Comparison of ENCODE assay signal across 8 cellular contexts in the genomic region with DNA sequence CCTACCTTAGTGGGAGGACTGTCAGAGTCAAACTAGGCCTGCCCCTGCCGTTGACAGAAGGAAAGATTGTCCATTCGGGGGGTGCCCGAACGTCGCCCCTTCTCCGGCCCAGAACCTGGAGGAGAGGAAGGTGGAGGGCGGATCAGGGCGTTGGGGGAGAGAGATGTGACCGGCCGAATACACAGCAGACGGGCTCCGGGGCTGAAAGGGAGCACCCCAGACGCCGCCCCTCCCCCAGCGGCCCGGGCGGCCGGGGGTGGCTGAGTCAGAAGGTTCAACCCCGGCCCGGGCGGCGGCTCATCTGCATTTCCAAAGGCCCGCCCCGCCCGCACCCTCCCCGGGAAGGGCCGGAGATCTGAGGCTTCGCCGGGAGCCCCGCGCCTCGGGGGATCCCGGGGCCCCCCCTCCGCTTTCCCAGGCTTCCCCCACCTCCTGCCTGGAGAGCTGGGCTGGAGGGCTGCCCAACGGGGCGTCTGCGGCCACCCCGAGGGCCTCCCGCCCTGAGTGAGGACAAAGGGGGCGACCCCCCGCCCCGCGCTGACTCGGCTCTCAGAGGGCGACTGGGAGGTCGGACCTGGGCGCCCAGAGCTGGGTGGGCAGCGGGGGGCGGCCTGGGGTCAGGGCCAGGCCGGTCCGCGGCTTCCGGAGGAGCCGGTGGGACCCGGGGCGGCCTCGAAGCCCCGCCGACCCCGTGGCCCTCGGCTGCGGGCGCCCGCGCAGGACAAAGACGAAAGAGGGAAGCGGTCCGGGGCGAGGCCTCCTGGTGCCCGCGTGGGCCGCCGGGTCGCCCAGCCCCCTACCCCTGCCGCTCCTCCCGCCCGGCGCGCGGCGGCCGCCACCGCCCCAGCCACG. TPM values are rescaled to one million over a fixed set of nuclear protein-coding genes. Genes with fewer than 3 reads are reported as not detected.
DNase-seq lines count a peak whose midpoint lies in the region; ATAC-seq and TF ChIP-seq lines count a peak whose summit lies in the region.

No MANE protein-coding gene starts in this region.

- H3K14ac ChIP-seq in mesenchymal stem cell (ENCODE audit: low read length in 2 of 2): peak overlapping the region; percentile 29 to 92

- H3K4me1 Mint-ChIP-seq in activated CD8-positive, alpha-beta memory T cell treated with anti-CD3 and anti-CD28 coated beads, Interleukin-2, amount 10 ng/mL, durations not matched to agents 7 days and 5 days: peaks cover 27% of the 10 kb centered on the region
- peaks cover 25% of the 10 kb centered on the region for H3K4me1 Mint-ChIP-seq in endodermal cell

- H3K9ac ChIP-seq in DND-41 (ENCODE audit: low read depth, low read length) (peak overlapping the region; percentile 100), endodermal cell (ENCODE audit: extremely low read depth, low read length, poor library complexity, severe bottlenecking) (peak overlapping the region; percentile 96), mesenchymal stem cell (ENCODE audit: low read length) (peak overlapping the region; percentile 99)

- peak; percentile 30 for ATAC-seq in DND-41 (ENCODE audit: insufficient read depth, low read depth)
- peak; percentile 26 for ATAC-seq in HG02610 (IDR thresholded peaks at IDR 0.05; ENCODE audit: unreplicated experiment)
- peak; percentile 37 for ATAC-seq in activated CD8-positive, alpha-beta memory T cell treated with anti-CD3 and anti-CD28 coated beads, Interleukin-2, amount 10 ng/mL, durations not matched to agents 7 days and 5 days
- ATAC-seq in HG02981 (IDR thresholded peaks at IDR 0.05; ENCODE audit: unreplicated experiment): no peak

- no peaks in the 10 kb centered on the region for H3K27me3 Mint-ChIP-seq in activated CD8-positive, alpha-beta memory T cell treated with anti-CD3 and anti-CD28 coated beads, Interleukin-2, amount 10 ng/mL, durations not matched to agents 7 days and 5 days
- no peaks in the 10 kb centered on the region for H3K27me3 Mint-ChIP-seq in endodermal cell (ENCODE audit: insufficient read depth)

- peak overlapping the region; percentile 98 for H4K91ac ChIP-seq in mesenchymal stem cell (ENCODE audit: low read length)

- H3K18ac ChIP-seq in mesenchymal stem cell (ENCODE audit: low read depth in 1 of 2, low read length in 2 of 2): peak overlapping the region; percentile 98

- H4K8ac ChIP-seq in mesenchymal stem cell (ENCODE audit: low read length): peak overlapping the region; percentile 87

- H3K27ac ChIP-seq in DND-41 (ENCODE audit: low read length): peak overlapping the region; percentile 97
- peak overlapping the region; percentile 99 for H3K27ac ChIP-seq in endodermal cell (ENCODE audit: low read depth, low read length)
- H3K27ac ChIP-seq in mesenchymal stem cell (ENCODE audit: low read length, poor library complexity, severe bottlenecking): peak overlapping the region; percentile 92

- DNase-seq in DND-41 (peak; percentile 81), NCI-H748 treated with DMSO at 0.1 percent for 48 hours (lab: John Stamatoyannopoulos, UW) (peak; percentile 45), endodermal cell (peak; percentile 95), mesenchymal stem cell (peak; percentile 95)
- peak; percentile 88 for DNase-seq in activated CD8-positive, alpha-beta memory T cell treated with anti-CD3 and anti-CD28 coated beads, Interleukin-2, amount 10 ng/mL, durations not matched to agents 7 days and 5 days
- peak; percentile 59 to 71 for DNase-seq in stimulated activated CD8-positive, alpha-beta memory T cell treated with anti-CD3 and anti-CD28 coated beads, Interleukin-2, amount 100 ng/mL, for 1 hour (ENCODE audit: low read depth in 2 of 2)

- H3K9me3 Mint-ChIP-seq in activated CD8-positive, alpha-beta memory T cell treated with anti-CD3 and anti-CD28 coated beads, Interleukin-2, amount 10 ng/mL, durations not matched to agents 7 days and 5 days (ENCODE audit: low read depth): no peaks in the 10 kb centered on the region
- no peaks in the 10 kb centered on the region for H3K9me3 Mint-ChIP-seq in endodermal cell

- H3K27ac Mint-ChIP-seq in activated CD8-positive, alpha-beta memory T cell treated with anti-CD3 and anti-CD28 coated beads, Interleukin-2, amount 10 ng/mL, durations not matched to agents 7 days and 5 days: peak overlapping the region; percentile 92
- H3K27ac Mint-ChIP-seq in endodermal cell: peak overlapping the region; percentile 93

- peaks cover 21% of the 10 kb centered on the region for H3K36me3 Mint-ChIP-seq in activated CD8-positive, alpha-beta memory T cell treated with anti-CD3 and anti-CD28 coated beads, Interleukin-2, amount 10 ng/mL, durations not matched to agents 7 days and 5 days
- H3K36me3 Mint-ChIP-seq in endodermal cell (ENCODE audit: low read depth): peaks cover 18% of the 10 kb centered on the region

- H3K79me1 ChIP-seq in mesenchymal stem cell (replicated peaks; ENCODE audit: low read length, poor library complexity, severe bottlenecking): peaks cover 7% of the 10 kb centered on the region

- H3K36me3 ChIP-seq in DND-41 (ENCODE audit: insufficient read depth, low read length) (peaks cover 46% of the 10 kb centered on the region), endodermal cell (ENCODE audit: control insufficient read depth, insufficient read depth, low read length) (peaks cover 18% of the 10 kb centered on the region), mesenchymal stem cell (ENCODE audit: control insufficient read depth in 1 of 2, insufficient read depth in 2 of 2, low read depth in 1 of 2, low read length in 2 of 2) (peaks cover 16 to 31% of the 10 kb centered on the region in 2 experiments)

- 0% methylated on average over 25 to 84 of the region's 84 CpGs for WGBS in endodermal cell (ENCODE audit: insufficient coverage in 1 of 2, insufficient read length in 1 of 2), 2 experiments
- whole genome bisulfite sequencing in mesenchymal stem cell: under 1% methylated on average over 52 of the region's 84 CpGs

- H2AK5ac ChIP-seq in mesenchymal stem cell (ENCODE audit: low read length, severe bottlenecking): peak overlapping the region; percentile 89

- H2BK5ac ChIP-seq in mesenchymal stem cell (ENCODE audit: low read depth, low read length, poor library complexity, severe bottlenecking): peak overlapping the region; percentile 99

- peak overlapping the region in 1 of 2 experiments; percentile 65 for H2BK12ac ChIP-seq in mesenchymal stem cell (ENCODE audit: low read length in 2 of 2)

- peak overlapping the region; percentile 60 to 70; a peak in 3 of 4 replicates for H3K4me3 ChIP-seq in DND-41 (ENCODE audit: low read depth in 1 of 2, low read length in 2 of 2)
- H3K4me3 ChIP-seq in endodermal cell (ENCODE audit: low read length): peak overlapping the region; percentile 78
- H3K4me3 ChIP-seq in mesenchymal stem cell (ENCODE audit: insufficient read depth in 1 of 2, low read depth in 1 of 2, low read length in 2 of 2): peak overlapping the region; percentile 66 to 76

- H3K4ac ChIP-seq in mesenchymal stem cell (ENCODE audit: low read depth in 1 of 2, low read length in 2 of 2): peak overlapping the region; percentile 99 to 100

- peaks cover 37% of the 10 kb centered on the region for H4K20me1 ChIP-seq in DND-41 (ENCODE audit: insufficient read depth, low read length)

- peak overlapping the region; percentile 100 for H2BK15ac ChIP-seq in mesenchymal stem cell (ENCODE audit: low read depth, poor library complexity, severe bottlenecking)

- H2BK120ac ChIP-seq in mesenchymal stem cell (ENCODE audit: low read depth, low read length): peak overlapping the region; percentile 100

- CTCF ChIA-PET in activated CD8-positive, alpha-beta memory T cell treated with anti-CD3 and anti-CD28 coated beads, Interleukin-2, amount 10 ng/mL, durations not matched to agents 7 days and 5 days (lab: Charles Lee): interaction anchor here (0.7 to 45.4 kb wide), 6 partner anchors 3 to 109 kb away, joined by 3 to 1678 read pairs (median 11); a partner anchor contains a TSS

- peak overlapping the region; percentile 76 for H3K4me3 Mint-ChIP-seq in activated CD8-positive, alpha-beta memory T cell treated with anti-CD3 and anti-CD28 coated beads, Interleukin-2, amount 10 ng/mL, durations not matched to agents 7 days and 5 days
- H3K4me3 Mint-ChIP-seq in endodermal cell: peak overlapping the region; percentile 73

- H3K27me3 ChIP-seq in DND-41 (ENCODE audit: insufficient read depth, low read length, poor library complexity) (no peaks in the 10 kb centered on the region), endodermal cell (ENCODE audit: control insufficient read depth, insufficient read depth, low read length, poor library complexity, severe bottlenecking) (no peaks in the 10 kb centered on the region), mesenchymal stem cell (ENCODE audit: control insufficient read depth in 1 of 2, insufficient read depth in 1 of 2, low read length in 2 of 2) (no peaks in the 10 kb centered on the region)

- H3K9me3 ChIP-seq in DND-41 (ENCODE audit: insufficient read depth, low read length, severe bottlenecking) (no peaks in the 10 kb centered on the region), endodermal cell (ENCODE audit: control insufficient read depth, low read length) (no peaks in the 10 kb centered on the region), mesenchymal stem cell (ENCODE audit: control insufficient read depth, low read length) (no peaks in the 10 kb centered on the region)

- H3K4me1 ChIP-seq in DND-41 (ENCODE audit: insufficient read depth, low read length): peaks cover 45% of the 10 kb centered on the region
- H3K4me1 ChIP-seq in endodermal cell (ENCODE audit: control insufficient read depth, insufficient read depth, low read length): peaks cover 12% of the 10 kb centered on the region
- H3K4me1 ChIP-seq in mesenchymal stem cell (ENCODE audit: control insufficient read depth, insufficient read depth, low read depth, low read length): peaks cover 38% of the 10 kb centered on the region

- TF ChIP-seq CTCF in DND-41 (IDR thresholded peaks at IDR 0.05; ENCODE audit: borderline replicate concordance, extremely low read depth, low read length, poor library complexity, severe bottlenecking) (no peak), endodermal cell (conservative IDR thresholded peaks at IDR 0.05) (no peak)

- peak overlapping the region; percentile 32; the same call in 1 of the 2 replicates for H2AFZ ChIP-seq in DND-41 (ENCODE audit: low read depth, low read length)
- H2AFZ ChIP-seq in mesenchymal stem cell (ENCODE audit: low read depth, low read length): no peak overlapping the region

- peak overlapping the region; percentile 86 for H3K4me2 ChIP-seq in DND-41 (ENCODE audit: insufficient read depth, low read length)
- peak overlapping the region; percentile 80 for H3K4me2 ChIP-seq in mesenchymal stem cell (ENCODE audit: low read length, poor library complexity, severe bottlenecking)

- H3K23ac ChIP-seq in mesenchymal stem cell (ENCODE audit: low read length in 2 of 2): peak overlapping the region in 1 of 2 experiments; percentile 74

- H3K79me2 ChIP-seq in DND-41 (ENCODE audit: insufficient read depth, low read length): peaks cover 86% of the 10 kb centered on the region

RNA-seq across cellular contexts. Expression of a gene that starts 3.7 kb away (rescaled TPM):
- total RNA-seq in activated CD8-positive, alpha-beta memory T cell treated with anti-CD3 and anti-CD28 coated beads, Interleukin-2, amount 10 ng/mL, durations not matched to agents 7 days and 5 days: 10 to 100 TPM; 33.7 to 35.9 TPM
- 10 to 100 TPM; 30.7 to 32.6 TPM for total RNA-seq in endodermal cell
- 10.6 TPM for polyA plus RNA-seq in endodermal cell (2013, experiment 1 of 2)
- polyA plus RNA-seq in endodermal cell (2013, experiment 2 of 2): 10.3 TPM
- 10.4 TPM for polyA plus RNA-seq in mesenchymal stem cell (2013, experiment 1 of 2)
- 9.3 TPM for polyA plus RNA-seq in mesenchymal stem cell (2013, experiment 2 of 2)

RNA-seq across cellular contexts. Expression of a gene that starts 6.6 kb away (rescaled TPM):
- 100 to 1,000 TPM; 114 to 137 TPM for total RNA-seq in activated CD8-positive, alpha-beta memory T cell treated with anti-CD3 and anti-CD28 coated beads, Interleukin-2, amount 10 ng/mL, durations not matched to agents 7 days and 5 days
- 10 to 100 TPM; 31.0 to 35.6 TPM for total RNA-seq in endodermal cell
- 24.1 TPM for polyA plus RNA-seq in endodermal cell (2013, experiment 1 of 2)
- 19.1 TPM for polyA plus RNA-seq in endodermal cell (2013, experiment 2 of 2)
- polyA plus RNA-seq in mesenchymal stem cell (2013, experiment 1 of 2): 15.0 TPM
- polyA plus RNA-seq in mesenchymal stem cell (2013, experiment 2 of 2): 14.2 TPM

RNA-seq across cellular contexts. Expression of a gene that starts 58.6 kb away (rescaled TPM):
- total RNA-seq in activated CD8-positive, alpha-beta memory T cell treated with anti-CD3 and anti-CD28 coated beads, Interleukin-2, amount 10 ng/mL, durations not matched to agents 7 days and 5 days: not detected
- under 1 TPM; 0.55 to 0.71 TPM for total RNA-seq in endodermal cell
- 0.32 TPM for polyA plus RNA-seq in endodermal cell (2013, experiment 1 of 2)
- 0.21 TPM for polyA plus RNA-seq in endodermal cell (2013, experiment 2 of 2)
- polyA plus RNA-seq in mesenchymal stem cell (2013, experiment 1 of 2): 0.48 TPM
- 0.47 TPM for polyA plus RNA-seq in mesenchymal stem cell (2013, experiment 2 of 2)

Comparison
In these comparisons a context has a peak if more than half of its experiments do, and no peak if none do; other contexts are left out.
1. DNase-seq: peak in every context shown above with its lines; median percentile 95 in endodermal cell; 95 in mesenchymal stem cell; 88 in activated CD8-positive, alpha-beta memory T cell treated with anti-CD3 and anti-CD28 coated beads, Interleukin-2, amount 10 ng/mL, durations not matched to agents 7 days and 5 days; 81 in DND-41; 65 in stimulated activated CD8-positive, alpha-beta memory T cell treated with anti-CD3 and anti-CD28 coated beads, Interleukin-2, amount 100 ng/mL, for 1 hour; 45 in NCI-H748 treated with DMSO at 0.1 percent for 48 hours.